ENCODE assay signal across 11 cellular contexts in genomic region chr14:37142835-37143499, GRCh38. TPM values are rescaled to one million over a fixed set of nuclear protein-coding genes. Genes with fewer than 3 reads are reported as not detected.
A peak's percentile ranks its signal among the peaks of the same experiment; 100 is the strongest.
DNase-seq lines count a peak whose midpoint lies in the region; ATAC-seq and TF ChIP-seq lines count a peak whose summit lies in the region.
"Had no signal": no experiment of that assay in that cellular context is flagged by ENCODE, and none has a peak within 500 bp of the region (broad histone marks: within the 10 kb centered on the region; RNA-seq: fewer than 3 reads in every experiment).

No MANE protein-coding gene starts in this region.

- no peaks in the 10 kb centered on the region for H3K9me3 ChIP-seq in AG04450 (ENCODE audit: control insufficient read depth, insufficient read depth, low read length)

- DNase-seq in AG04450 (ENCODE audit: low read depth, low spot score) (peak; percentile 15), HT1080 (ENCODE audit: low read depth) (peak; percentile 72), amniotic epithelial cell (ENCODE audit: low read depth) (peak; percentile 49), iPS-NIHi7 (ENCODE audit: extremely low spot score) (peak; percentile 28), NK-92 (lab: John Stamatoyannopoulos, UW; ENCODE audit: unreplicated experiment) (no peak)
- DNase-seq in activated effector memory CD4-positive, alpha-beta T cell treated with anti-CD3 and anti-CD28 coated beads, Interleukin-2, amount 50 U/mL, for 16 hours, result no peak
- DNase-seq: NCI-H1694 treated with DMSO at 0.1 percent for 48 hours had no signal

- TF ChIP-seq CTCF in AG04450 (IDR thresholded peaks at IDR 0.05; ENCODE audit: low read depth, low read length), result no peak

- no peak for ATAC-seq in HG02852 (IDR thresholded peaks at IDR 0.05; ENCODE audit: unreplicated experiment)
- ATAC-seq in GM19351 (IDR thresholded peaks at IDR 0.05; ENCODE audit: unreplicated experiment), result no peak

- H3K4me3 ChIP-seq in AG04450 (ENCODE audit: low read depth, low read length), result no peak overlapping the region
- H3K4me3 ChIP-seq: skin epidermis had no signal

- CTCF ChIA-PET in AG04450 (lab: Charles Lee), result interaction anchor here (0.9 to 1.1 kb wide), 5 partner anchors 9 to 589 kb away, joined by 3 to 7 read pairs (median 4); no protein-coding TSS in a partner anchor

- no peaks in the 10 kb centered on the region for H3K27me3 ChIP-seq in AG04450 (ENCODE audit: control insufficient read depth, insufficient read depth, low read length)

- H3K27ac ChIP-seq in AG04450 (ENCODE audit: low read depth, low read length), result no peak overlapping the region
- H3K27ac ChIP-seq: skin epidermis had no signal

- POLR2A ChIA-PET in AG04450 (lab: Yijun Ruan, JAX), result no interaction called here

RNA-seq across cellular contexts. Expression of gene SLC25A21, which starts 29.4 kb away (rescaled TPM):
- 1.5 and 2.0 TPM in 2 replicates for polyA plus RNA-seq in AG04450 (2011; rRNA removed)
- 0.78 and 1.6 TPM in 2 replicates for polyA minus RNA-seq in AG04450 (2011; rRNA and poly(A)+ RNA removed)
- 0.13 and 0.37 TPM in 2 replicates for total RNA-seq in HT1080 (2014; rRNA removed; shearing (Covaris generic))
- polyA plus RNA-seq in HT1080 (2015; cell fraction: cytosol; rRNA removed), result 0.24 and 0.80 TPM in 2 replicates
- 0.26 and 0.90 TPM in 2 replicates for polyA plus RNA-seq in HT1080 (2015; cell fraction: nucleus; rRNA removed)
- total RNA-seq: activated CD8-positive, alpha-beta memory T cell treated with anti-CD3 and anti-CD28 coated beads for 36 hours had no signal

RNA-seq across cellular contexts. Expression of gene MIPOL1, which starts 54.8 kb away (rescaled TPM):
- polyA plus RNA-seq in AG04450 (2011; rRNA removed), result 4.8 and 7.0 TPM in 2 replicates
- 7.4 and 10.5 TPM in 2 replicates for polyA minus RNA-seq in AG04450 (2011; rRNA and poly(A)+ RNA removed)
- total RNA-seq in HT1080 (2014; rRNA removed; shearing (Covaris generic)), result 7.7 and 8.1 TPM in 2 replicates
- 6.4 and 6.8 TPM in 2 replicates for polyA plus RNA-seq in HT1080 (2015; cell fraction: cytosol; rRNA removed)
- polyA plus RNA-seq in HT1080 (2015; cell fraction: nucleus; rRNA removed), result 5.8 and 8.9 TPM in 2 replicates
- total RNA-seq: activated CD8-positive, alpha-beta memory T cell treated with anti-CD3 and anti-CD28 coated beads for 36 hours had no signal

Comparison
In these comparisons a context has a peak if more than half of its experiments do, and no peak if none do; other contexts are left out.
1. DNase-seq: peak in AG04450 (single experiment), HT1080 (single experiment), amniotic epithelial cell (single experiment) and iPS-NIHi7 (single experiment); none in NK-92 (single experiment) and activated effector memory CD4-positive, alpha-beta T cell treated with anti-CD3 and anti-CD28 coated beads, Interleukin-2, amount 50 U/mL, for 16 hours (single experiment).